ENCODE assay signal across 1 cellular context in genomic region chr1:156849151-156849496, GRCh38.
A peak's percentile ranks its signal among the peaks of the same experiment; 100 is the strongest.
TF ChIP-seq lines count a peak whose summit lies in the region.

No MANE protein-coding gene starts in this region.

TF ChIP-seq in endothelial cell of umbilical vein, 7 proteins besides CTCF, POLR2A, EP300 and RAD21:
- TF ChIP-seq MAX (IDR thresholded peaks at IDR 0.05; ENCODE audit: insufficient read depth, insufficient read length) (no peak), EZH2 (IDR thresholded peaks at IDR 0.05; ENCODE audit: borderline replicate concordance, low read depth, low read length, severe bottlenecking) (peak; percentile 5), FOS (IDR thresholded peaks at IDR 0.05; ENCODE audit: borderline replicate concordance, insufficient read depth, low read length) (no peak), MYC (IDR thresholded peaks at IDR 0.05; ENCODE audit: low read depth, low read length) (no peak), JUN (IDR thresholded peaks at IDR 0.05; ENCODE audit: borderline replicate concordance, insufficient read depth, insufficient read length, low read depth) (no peak), POLR2AphosphoS5 (IDR thresholded peaks at IDR 0.05; ENCODE audit: insufficient read depth, low read depth, low read length) (no peak), GATA2 (IDR thresholded peaks at IDR 0.05; ENCODE audit: insufficient read depth, insufficient read length, low read depth, low read length) (no peak)
